In the genomic region with DNA sequence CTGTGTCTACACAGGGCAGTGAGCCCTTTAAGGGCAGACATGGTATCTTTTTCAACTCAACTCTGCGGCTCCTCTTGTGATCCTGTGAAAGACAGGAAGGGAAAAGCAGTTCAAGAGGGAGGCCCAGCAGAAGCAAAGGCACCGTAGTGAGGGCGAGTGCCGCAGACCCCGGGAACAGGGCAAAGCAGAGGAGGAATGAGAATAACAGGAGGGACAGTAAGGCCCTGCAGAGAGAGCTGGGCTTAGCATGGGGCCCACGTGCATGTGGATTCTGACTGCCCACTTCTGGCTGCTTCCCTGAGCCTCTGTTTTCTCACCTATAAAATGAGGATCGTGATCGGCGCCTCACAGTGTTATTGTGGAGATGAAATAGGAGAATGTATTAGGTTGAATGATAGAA, we compare ENCODE assay signal across 24 cellular contexts.
"Had no signal": no experiment of that assay in that cellular context is flagged by ENCODE, and none has a peak within 500 bp of the region (broad histone marks: within the 10 kb centered on the region; RNA-seq: fewer than 3 reads in every experiment).

No MANE protein-coding gene starts in this region.

- H3K4me3 Mint-ChIP-seq: activated CD4-positive, alpha-beta memory T cell treated with anti-CD3 and anti-CD28 coated beads, Interleukin-2, amount 10 ng/mL, durations not matched to agents 7 days and 5 days; activated CD4-positive, alpha-beta T cell treated with anti-CD3 and anti-CD28 coated beads, Interleukin-2, amount 10 ng/mL, durations not matched to agents 24 days and 14 days; activated CD8-positive, alpha-beta memory T cell treated with anti-CD3 and anti-CD28 coated beads, Interleukin-2, amount 10 ng/mL, durations not matched to agents 7 days and 5 days; activated naive CD4-positive, alpha-beta T cell treated with anti-CD3 and anti-CD28 coated beads, Interleukin-2, amount 50 U/mL, for 24 hours; activated T-helper 1 cell treated with anti-CD3 and anti-CD28 coated beads, Interleukin-12 subunit alpha, Interleukin-12 subunit beta, Interleukin-2, Interleukin-4 antibody, amounts not matched to agents 30 ng/mL and 10 ng/mL and 1 ng/mL, durations not matched to agents 14 hours and 24 hours and 36 hours; effector memory CD8-positive, alpha-beta T cell; naive B cell; stimulated activated naive B cell treated with anti-CD40 and anti-IgM and Interleukin-4, amounts not matched to agents 10 μg/mL and 1 μg/mL and 100 μg/mL, for 72 hours had no signal

- H3K4me3 ChIP-seq: body of pancreas, cardiac muscle cell, heart right ventricle, lower lobe of right lung, ovary, sigmoid colon, SK-N-MC, smooth muscle cell, transverse colon had no signal

- H3K36me3 Mint-ChIP-seq: activated CD8-positive, alpha-beta memory T cell treated with anti-CD3 and anti-CD28 coated beads, Interleukin-2, amount 10 ng/mL, durations not matched to agents 7 days and 5 days; activated naive CD4-positive, alpha-beta T cell treated with anti-CD3 and anti-CD28 coated beads, Interleukin-2, amount 50 U/mL, for 24 hours; naive B cell; stimulated activated naive B cell treated with anti-CD40 and anti-IgM and Interleukin-4, amounts not matched to agents 10 μg/mL and 1 μg/mL and 100 μg/mL, for 72 hours had no signal

- ATAC-seq: activated CD4-positive, CD25-positive, alpha-beta regulatory T cell treated with anti-CD3 and anti-CD28 coated beads, Interleukin-2, amount 50 U/mL, for 24 hours; activated CD8-positive, alpha-beta memory T cell treated with anti-CD3 and anti-CD28 coated beads, Interleukin-2, amount 10 ng/mL, durations not matched to agents 7 days and 5 days; body of pancreas; effector memory CD8-positive, alpha-beta T cell; heart right ventricle; lower lobe of right lung; stimulated activated naive B cell treated with anti-CD40 and anti-IgM and Interleukin-4, amounts not matched to agents 10 μg/mL and 1 μg/mL and 100 μg/mL, for 72 hours had no signal

- H3K9me3 Mint-ChIP-seq: activated CD4-positive, alpha-beta memory T cell treated with anti-CD3 and anti-CD28 coated beads, Interleukin-2, amount 10 ng/mL, durations not matched to agents 7 days and 5 days; activated CD4-positive, alpha-beta T cell treated with anti-CD3 and anti-CD28 coated beads, Interleukin-2, amount 10 ng/mL, durations not matched to agents 24 days and 14 days; activated naive CD4-positive, alpha-beta T cell treated with anti-CD3 and anti-CD28 coated beads, Interleukin-2, amount 50 U/mL, for 24 hours; activated T-helper 1 cell treated with anti-CD3 and anti-CD28 coated beads, Interleukin-12 subunit alpha, Interleukin-12 subunit beta, Interleukin-2, Interleukin-4 antibody, amounts not matched to agents 30 ng/mL and 10 ng/mL and 1 ng/mL, durations not matched to agents 14 hours and 24 hours and 36 hours; effector memory CD8-positive, alpha-beta T cell; stimulated activated naive B cell treated with anti-CD40 and anti-IgM and Interleukin-4, amounts not matched to agents 10 μg/mL and 1 μg/mL and 100 μg/mL, for 72 hours had no signal

- H3K9me3 ChIP-seq: body of pancreas, heart right ventricle, lower lobe of right lung, ovary, sigmoid colon, transverse colon had no signal

- H3K4me1 ChIP-seq: body of pancreas, heart right ventricle, lower lobe of right lung, sigmoid colon, transverse colon had no signal

- H3K27ac Mint-ChIP-seq: activated CD4-positive, alpha-beta memory T cell treated with anti-CD3 and anti-CD28 coated beads, Interleukin-2, amount 10 ng/mL, durations not matched to agents 7 days and 5 days; activated CD4-positive, alpha-beta T cell treated with anti-CD3 and anti-CD28 coated beads, Interleukin-2, amount 10 ng/mL, durations not matched to agents 24 days and 14 days; activated CD8-positive, alpha-beta memory T cell treated with anti-CD3 and anti-CD28 coated beads, Interleukin-2, amount 10 ng/mL, durations not matched to agents 7 days and 5 days; activated naive CD4-positive, alpha-beta T cell treated with anti-CD3 and anti-CD28 coated beads, Interleukin-2, amount 50 U/mL, for 24 hours; activated T-helper 1 cell treated with anti-CD3 and anti-CD28 coated beads, Interleukin-12 subunit alpha, Interleukin-12 subunit beta, Interleukin-2, Interleukin-4 antibody, amounts not matched to agents 30 ng/mL and 10 ng/mL and 1 ng/mL, durations not matched to agents 14 hours and 24 hours and 36 hours; effector memory CD8-positive, alpha-beta T cell; stimulated activated naive B cell treated with anti-CD40 and anti-IgM and Interleukin-4, amounts not matched to agents 10 μg/mL and 1 μg/mL and 100 μg/mL, for 72 hours had no signal

- H3K27ac ChIP-seq: body of pancreas, cardiac muscle cell, epithelial cell of prostate, heart right ventricle, lower lobe of right lung, ovary, sigmoid colon, SK-N-MC, transverse colon had no signal

- H3K36me3 ChIP-seq: cardiac muscle cell, heart right ventricle, lower lobe of right lung, ovary, sigmoid colon, transverse colon had no signal

- H3K4me1 Mint-ChIP-seq: activated CD4-positive, alpha-beta memory T cell treated with anti-CD3 and anti-CD28 coated beads, Interleukin-2, amount 10 ng/mL, durations not matched to agents 7 days and 5 days; activated CD4-positive, alpha-beta T cell treated with anti-CD3 and anti-CD28 coated beads, Interleukin-2, amount 10 ng/mL, durations not matched to agents 24 days and 14 days; activated CD8-positive, alpha-beta memory T cell treated with anti-CD3 and anti-CD28 coated beads, Interleukin-2, amount 10 ng/mL, durations not matched to agents 7 days and 5 days; activated naive CD4-positive, alpha-beta T cell treated with anti-CD3 and anti-CD28 coated beads, Interleukin-2, amount 50 U/mL, for 24 hours; naive B cell had no signal

- H3K27me3 ChIP-seq: body of pancreas, cardiac muscle cell, ovary, transverse colon had no signal

- DNase-seq: activated CD4-positive, alpha-beta T cell treated with anti-CD3 and anti-CD28 coated beads, Interleukin-2, amount 10 ng/mL, durations not matched to agents 24 days and 14 days; activated gamma-delta T cell; anterior cingulate cortex; body of pancreas; effector memory CD8-positive, alpha-beta T cell; foreskin fibroblast; heart right ventricle; kidney; lower lobe of right lung; naive B cell; ovary; sigmoid colon; stimulated activated CD4-positive, alpha-beta T cell treated with anti-CD3 and anti-CD28 coated beads, Interleukin-15, amount 100 ng/mL, for 24 hours; stimulated activated naive B cell treated with anti-CD40 and anti-IgM and Interleukin-4, amounts not matched to agents 10 μg/mL and 1 μg/mL and 100 μg/mL, for 72 hours; transverse colon had no signal

- H3K27me3 Mint-ChIP-seq: activated CD8-positive, alpha-beta memory T cell treated with anti-CD3 and anti-CD28 coated beads, Interleukin-2, amount 10 ng/mL, durations not matched to agents 7 days and 5 days had no signal
